Comparison of ENCODE assay signal across 8 cellular contexts in genomic region chr3:77039606-77040553, GRCh38. TPM values are rescaled to one million over a fixed set of nuclear protein-coding genes. Genes with fewer than 3 reads are reported as not detected.
DNase-seq lines count a peak whose midpoint lies in the region; ATAC-seq and TF ChIP-seq lines count a peak whose summit lies in the region.

ROBO2 (plus strand) TSS chr3:77040099; CDS start chr3:77040786, 687 bp downstream.

- no peak within 1 kb of the TSS; the same call in 1 of the 2 replicates for H3K14ac ChIP-seq in H9 (ENCODE audit: insufficient read depth, low read length)

- DNase-seq in H9: peak; percentile 80
- DNase-seq in Peyer's patch: peak in 2 of 3 donors; percentile 66 to 70
- peak; percentile 35 for DNase-seq in fibroblast of gingiva (ENCODE audit: low read depth)
- peak in 33 of 56 donors; percentile 6 to 74 (median 34) for DNase-seq in nucleus accumbens (lab: John Stamatoyannopoulos, UW)
- DNase-seq in stimulated activated naive B cell treated with anti-CD40 and anti-IgM and Interleukin-4, amounts not matched to agents 10 μg/mL and 1 μg/mL and 100 μg/mL, for 72 hours: no peak
- DNase-seq in pons (ENCODE audit: low spot score): no peak

- H4K8ac ChIP-seq in H9 (replicated peaks; ENCODE audit: insufficient read length, low read depth, low read length): no peak within 1 kb of the TSS

- H3K79me1 ChIP-seq in H9 (ENCODE audit: insufficient read depth, low read depth, low read length, poor library complexity, severe bottlenecking): no peaks in the 10 kb centered on the region

- ATAC-seq in HG02981 (IDR thresholded peaks at IDR 0.05; ENCODE audit: unreplicated experiment) (no peak), GM18907 (IDR thresholded peaks at IDR 0.05; ENCODE audit: unreplicated experiment) (no peak)
- ATAC-seq in stimulated activated naive B cell treated with anti-CD40 and anti-IgM and Interleukin-4, amounts not matched to agents 10 μg/mL and 1 μg/mL and 100 μg/mL, for 72 hours (replicated peaks): no peak

- peaks cover 36% of the 10 kb centered on the region for H3K27me3 Mint-ChIP-seq in H9 (ENCODE audit: low read depth)
- peaks cover 28 to 46% of the 10 kb centered on the region in 2 donors for H3K27me3 Mint-ChIP-seq in stimulated activated naive B cell treated with anti-CD40 and anti-IgM and Interleukin-4, amounts not matched to agents 10 μg/mL and 1 μg/mL and 100 μg/mL, for 72 hours

- H4K5ac ChIP-seq in H9 (ENCODE audit: insufficient read length, low read depth, low read length): no peak within 1 kb of the TSS

- no peak within 1 kb of the TSS for H3K23ac ChIP-seq in H9 (ENCODE audit: insufficient read length, low read depth, low read length)

- H3K9ac ChIP-seq in H9 (ENCODE audit: extremely low read depth, insufficient read length, low read length): peak within 1 kb of the TSS; percentile 34

- H3K27me3 ChIP-seq in H9 (ENCODE audit: insufficient read depth, low read length) (peaks cover 5% of the 10 kb centered on the region), Peyer's patch (no peaks in the 10 kb centered on the region)

- H3K27ac ChIP-seq in H9 (ENCODE audit: insufficient read length, low read depth, low read length): no peak within 1 kb of the TSS
- H3K27ac ChIP-seq in Peyer's patch: peak within 1 kb of the TSS in 2 of 4 donors; percentile 7 to 31

- no peak within 1 kb of the TSS for H2BK20ac ChIP-seq in H9 (ENCODE audit: low read depth, low read length, poor library complexity, severe bottlenecking)

- H3T11ph ChIP-seq in H9 (ENCODE audit: low read length): no peak within 1 kb of the TSS

- no peak within 1 kb of the TSS for H2AFZ ChIP-seq in H9 (ENCODE audit: low read length)

- H3K4me3 Mint-ChIP-seq in H9: peak within 1 kb of the TSS; percentile 84 to 95
- no peak within 1 kb of the TSS for H3K4me3 Mint-ChIP-seq in stimulated activated naive B cell treated with anti-CD40 and anti-IgM and Interleukin-4, amounts not matched to agents 10 μg/mL and 1 μg/mL and 100 μg/mL, for 72 hours

- H2BK12ac ChIP-seq in H9 (ENCODE audit: insufficient read length, low read depth, low read length): no peak within 1 kb of the TSS

- H3K9me3 ChIP-seq in H9 (ENCODE audit: control insufficient read depth, low read depth, low read length): no peaks in the 10 kb centered on the region
- no peaks in the 10 kb centered on the region for H3K9me3 ChIP-seq in Peyer's patch

- peak within 1 kb of the TSS; percentile 96 for H3K4me2 ChIP-seq in H9 (ENCODE audit: insufficient read depth, insufficient read length, low read length)

- H3K36me3 Mint-ChIP-seq in H9 (ENCODE audit: insufficient read depth in 1 of 3, low read depth in 3 of 3): no peaks in the 10 kb centered on the region
- H3K36me3 Mint-ChIP-seq in stimulated activated naive B cell treated with anti-CD40 and anti-IgM and Interleukin-4, amounts not matched to agents 10 μg/mL and 1 μg/mL and 100 μg/mL, for 72 hours: no peaks in the 10 kb centered on the region

- H2AK5ac ChIP-seq in H9 (ENCODE audit: insufficient read length, low read length): no peak within 1 kb of the TSS

- TF ChIP-seq POLR2A in Peyer's patch (IDR thresholded peaks at IDR 0.05): no peak

- H3K9me3 Mint-ChIP-seq in H9: no peaks in the 10 kb centered on the region
- H3K9me3 Mint-ChIP-seq in stimulated activated naive B cell treated with anti-CD40 and anti-IgM and Interleukin-4, amounts not matched to agents 10 μg/mL and 1 μg/mL and 100 μg/mL, for 72 hours: no peaks in the 10 kb centered on the region

- H4K20me1 ChIP-seq in H9 (ENCODE audit: control insufficient read depth, insufficient read depth, insufficient read length): no peaks in the 10 kb centered on the region

- H3K27ac Mint-ChIP-seq in H9: peak within 1 kb of the TSS in 2 of 3 experiments; percentile 19 to 73; a peak in 5 of 7 replicates
- no peak within 1 kb of the TSS for H3K27ac Mint-ChIP-seq in stimulated activated naive B cell treated with anti-CD40 and anti-IgM and Interleukin-4, amounts not matched to agents 10 μg/mL and 1 μg/mL and 100 μg/mL, for 72 hours

- no peaks in the 10 kb centered on the region for H3K36me3 ChIP-seq in Peyer's patch

- H3K4me1 Mint-ChIP-seq in H9: peaks cover 19 to 20% of the 10 kb centered on the region in 2 experiments
- peaks cover 0 to 7% of the 10 kb centered on the region in 2 donors for H3K4me1 Mint-ChIP-seq in stimulated activated naive B cell treated with anti-CD40 and anti-IgM and Interleukin-4, amounts not matched to agents 10 μg/mL and 1 μg/mL and 100 μg/mL, for 72 hours

- no peak within 1 kb of the TSS for H2BK5ac ChIP-seq in H9 (ENCODE audit: insufficient read length, low read length)

- no peak for TF ChIP-seq CTCF in H9 (conservative IDR thresholded peaks at IDR 0.05)
- TF ChIP-seq CTCF in Peyer's patch (IDR thresholded peaks at IDR 0.05): no peak

- H2BK15ac ChIP-seq in H9 (ENCODE audit: low read depth, low read length): no peak within 1 kb of the TSS

- WGBS in H9 (ENCODE audit: extremely low coverage, insufficient read length, low lambda C conversion rate): no CpG with 5 or more reads among the region's 65 CpGs

- 0 out of 2 replicates have a peak, but pooled peaks cover 2% of the 10 kb centered on the region for H3K79me2 ChIP-seq in H9 (ENCODE audit: insufficient read depth, low read length)

- peak within 1 kb of the TSS; percentile 28 to 68 (median 48) for H3K4me3 ChIP-seq in Peyer's patch

- no peak within 1 kb of the TSS for H4K91ac ChIP-seq in H9 (ENCODE audit: insufficient read length, low read depth, low read length)

- no peak within 1 kb of the TSS for H3K4ac ChIP-seq in H9 (ENCODE audit: low read depth, low read length)

- H3K4me1 ChIP-seq in H9 (ENCODE audit: insufficient read depth, low read length) (peaks cover 5% of the 10 kb centered on the region; the same call in 1 of the 2 replicates), Peyer's patch (peaks cover 0 to 14% (median 0%) of the 10 kb centered on the region in 4 donors)

- H3K18ac ChIP-seq in H9 (ENCODE audit: insufficient read length, low read depth, low read length): peak within 1 kb of the TSS; percentile 44

- no peak within 1 kb of the TSS for H3K56ac ChIP-seq in H9 (ENCODE audit: insufficient read length, low read depth, low read length)

- no peak within 1 kb of the TSS for H2BK120ac ChIP-seq in H9 (ENCODE audit: low read depth, low read length, poor library complexity, severe bottlenecking)

- peaks cover 14% of the 10 kb centered on the region for H3K23me2 ChIP-seq in H9 (ENCODE audit: insufficient read length, low read depth, low read length, poor library complexity, severe bottlenecking)

RNA-seq across cellular contexts. Expression of gene ROBO2, which starts in this region (rescaled TPM):
- total RNA-seq in H9 (2021) (2.0 and 2.3 TPM in 2 replicates), Peyer's patch (1 to 10 TPM; 1.1 to 5.4 (median 3.4) TPM)

Comparison
In these comparisons a context has a peak if more than half of its experiments do, and no peak if none do; other contexts are left out.
1. DNase-seq: peak in H9 (single experiment), Peyer's patch (2 of 3), fibroblast of gingiva (single experiment) and nucleus accumbens (33 of 56); none in stimulated activated naive B cell treated with anti-CD40 and anti-IgM and Interleukin-4, amounts not matched to agents 10 μg/mL and 1 μg/mL and 100 μg/mL, for 72 hours (single experiment) and pons (single experiment).
2. H3K4me3 Mint-ChIP-seq: peak in H9 (2 of 2); none in stimulated activated naive B cell treated with anti-CD40 and anti-IgM and Interleukin-4, amounts not matched to agents 10 μg/mL and 1 μg/mL and 100 μg/mL, for 72 hours (0 of 2).